Comparison of ENCODE assay signal across 8 cellular contexts in the genomic region with DNA sequence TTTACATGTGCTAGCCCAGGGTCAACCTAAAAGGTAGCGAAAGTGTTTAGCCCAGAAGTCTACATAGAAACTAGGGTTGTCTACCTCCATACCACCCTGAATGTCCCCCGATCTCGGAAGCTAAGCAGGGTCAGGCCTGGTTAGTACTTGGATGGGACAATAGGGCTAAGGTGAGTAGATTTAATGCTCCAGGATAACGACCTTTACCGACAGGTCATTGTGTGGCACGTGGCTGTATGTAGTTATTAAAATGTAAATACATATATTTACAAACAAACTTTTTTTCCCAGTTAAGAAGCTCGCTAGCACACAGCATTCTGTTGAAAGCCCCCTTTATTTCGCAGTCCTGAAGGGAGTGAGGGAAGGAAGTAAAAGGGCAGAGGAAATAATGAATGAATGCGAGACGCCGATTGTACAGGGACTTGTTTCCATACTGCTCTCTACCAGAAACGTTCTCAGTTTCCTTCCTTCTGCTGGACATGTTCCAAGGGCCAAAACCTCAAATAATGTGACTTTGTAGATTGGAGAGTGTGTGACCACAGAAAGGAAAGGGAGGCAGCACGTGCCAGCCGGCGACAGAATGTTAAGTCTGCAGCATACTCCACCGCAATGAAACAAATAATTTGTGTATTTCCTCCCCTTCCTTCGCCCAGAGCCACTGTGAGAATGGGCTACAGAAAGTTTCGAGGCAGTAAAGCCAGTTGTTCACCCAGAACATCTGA. TPM values are rescaled to one million over a fixed set of nuclear protein-coding genes. Genes with fewer than 3 reads are reported as not detected.
DNase-seq lines count a peak whose midpoint lies in the region; ATAC-seq and TF ChIP-seq lines count a peak whose summit lies in the region.

No MANE protein-coding gene starts in this region.

- H3K36me3 ChIP-seq in OCI-LY3 (replicated peaks; ENCODE audit: low read depth, low read length) (no peaks in the 10 kb centered on the region), heart right ventricle (peaks cover 0 to 12% (median 0%) of the 10 kb centered on the region in 9 donors)

- H3K9me3 ChIP-seq in OCI-LY3 (ENCODE audit: insufficient read depth, low read length) (no peaks in the 10 kb centered on the region), heart right ventricle (no peaks in the 10 kb centered on the region)

- intact Hi-C loops in activated CD4-positive, alpha-beta T cell treated with anti-CD3 and anti-CD28 coated beads for 36 hours (cut with DNase I, micrococcal nuclease): loop anchor here (1.0 to 10.0 kb wide), 13 partner anchors 61 to 1305 kb away; a partner anchor contains a TSS
- intact Hi-C loops in heart right ventricle (cut with DNase I): no loop called here

- H3K4me1 ChIP-seq in OCI-LY3 (ENCODE audit: low read length) (peaks cover 26% of the 10 kb centered on the region), heart right ventricle (peaks cover 3 to 29% (median 22%) of the 10 kb centered on the region in 9 donors)

- H4K20me1 ChIP-seq in OCI-LY3 (ENCODE audit: insufficient read depth, low read length): no peaks in the 10 kb centered on the region

- H3K27me3 Mint-ChIP-seq in activated CD4-positive, alpha-beta T cell treated with anti-CD3 and anti-CD28 coated beads for 36 hours: no peaks in the 10 kb centered on the region
- no peaks in the 10 kb centered on the region for H3K27me3 Mint-ChIP-seq in activated naive CD4-positive, alpha-beta T cell treated with anti-CD3 and anti-CD28 coated beads, Interleukin-2, amount 50 U/mL, for 24 hours

- DNase-seq in activated CD4-positive, alpha-beta T cell treated with anti-CD3 and anti-CD28 coated beads for 36 hours: peak; percentile 39
- no peak for DNase-seq in activated CD4-positive, alpha-beta T cell treated with anti-CD3 and anti-CD28 coated beads for 1 hour
- peak in 1 of 2 donors; percentile 12 for DNase-seq in heart right ventricle
- DNase-seq in putamen (ENCODE audit: low spot score): peak; percentile 34

- peaks cover 48% of the 10 kb centered on the region for H3K4me1 Mint-ChIP-seq in activated CD4-positive, alpha-beta T cell treated with anti-CD3 and anti-CD28 coated beads for 36 hours
- peaks cover 51% of the 10 kb centered on the region for H3K4me1 Mint-ChIP-seq in activated naive CD4-positive, alpha-beta T cell treated with anti-CD3 and anti-CD28 coated beads, Interleukin-2, amount 50 U/mL, for 24 hours

- peak overlapping the region; percentile 72 for H3K4me2 ChIP-seq in OCI-LY3 (ENCODE audit: low read length)

- peaks cover 26% of the 10 kb centered on the region for H3K36me3 Mint-ChIP-seq in activated CD4-positive, alpha-beta T cell treated with anti-CD3 and anti-CD28 coated beads for 36 hours (ENCODE audit: low read depth)
- H3K36me3 Mint-ChIP-seq in activated naive CD4-positive, alpha-beta T cell treated with anti-CD3 and anti-CD28 coated beads, Interleukin-2, amount 50 U/mL, for 24 hours: peaks cover 3% of the 10 kb centered on the region

- peak overlapping the region; percentile 96 for H2AFZ ChIP-seq in OCI-LY3 (ENCODE audit: low read depth, low read length)

- peak overlapping the region; percentile 88 for H3K4me3 Mint-ChIP-seq in activated CD4-positive, alpha-beta T cell treated with anti-CD3 and anti-CD28 coated beads for 36 hours
- peak overlapping the region; percentile 99 for H3K4me3 Mint-ChIP-seq in activated naive CD4-positive, alpha-beta T cell treated with anti-CD3 and anti-CD28 coated beads, Interleukin-2, amount 50 U/mL, for 24 hours

- H3K4me3 ChIP-seq in OCI-LY3 (ENCODE audit: low read length) (peak overlapping the region; percentile 97), heart right ventricle (peak overlapping the region; percentile 54 to 86 (median 70))

- WGBS in heart right ventricle, 2 donors: 6% methylated on average over 18 of the region's 18 CpGs

- POLR2A ChIA-PET in activated CD4-positive, alpha-beta T cell treated with anti-CD3 and anti-CD28 coated beads for 36 hours (lab: Charles Lee): interaction anchor here (0.6 to 1.2 kb wide), 5 partner anchors 8 to 357 kb away, joined by 3 to 4 read pairs (median 3); no protein-coding TSS in a partner anchor

- CTCF ChIA-PET in activated CD4-positive, alpha-beta T cell treated with anti-CD3 and anti-CD28 coated beads for 36 hours (lab: Charles Lee): interaction anchor here (0.7 to 1.4 kb wide), 2 partner anchors 503 to 880 kb away, joined by 4 read pairs; no protein-coding TSS in a partner anchor

- TF ChIP-seq CTCF in OCI-LY3 (IDR thresholded peaks at IDR 0.05; ENCODE audit: low read depth, low read length) (no peak), heart right ventricle (IDR thresholded peaks at IDR 0.05) (no peak)

- peaks cover 82% of the 10 kb centered on the region for H3K79me2 ChIP-seq in OCI-LY3 (ENCODE audit: low read length)

- H3K27me3 ChIP-seq in OCI-LY3 (ENCODE audit: low read depth, low read length) (no peaks in the 10 kb centered on the region), heart right ventricle (no peaks in the 10 kb centered on the region)

- H3K27ac ChIP-seq in OCI-LY3 (ENCODE audit: low read length) (peak overlapping the region; percentile 70), heart right ventricle (peak overlapping the region in 9 of 10 donors; percentile 57 to 85 (median 78))

- H3K9me3 Mint-ChIP-seq in activated CD4-positive, alpha-beta T cell treated with anti-CD3 and anti-CD28 coated beads for 36 hours (ENCODE audit: low read depth): no peaks in the 10 kb centered on the region
- H3K9me3 Mint-ChIP-seq in activated naive CD4-positive, alpha-beta T cell treated with anti-CD3 and anti-CD28 coated beads, Interleukin-2, amount 50 U/mL, for 24 hours: no peaks in the 10 kb centered on the region

- H3K9ac ChIP-seq in OCI-LY3 (ENCODE audit: low read length): peak overlapping the region; percentile 92

- H3K27ac Mint-ChIP-seq in activated CD4-positive, alpha-beta T cell treated with anti-CD3 and anti-CD28 coated beads for 36 hours: peak overlapping the region; percentile 95
- H3K27ac Mint-ChIP-seq in activated naive CD4-positive, alpha-beta T cell treated with anti-CD3 and anti-CD28 coated beads, Interleukin-2, amount 50 U/mL, for 24 hours: peak overlapping the region; percentile 99

- no peak for ATAC-seq in activated CD4-positive, alpha-beta T cell treated with anti-CD3 and anti-CD28 coated beads for 36 hours
- ATAC-seq in HG02884 (IDR thresholded peaks at IDR 0.05; ENCODE audit: unreplicated experiment) (peak; percentile 2), heart right ventricle (peak in 6 of 8 donors; percentile 1 to 23 (median 16)), HG02840 (IDR thresholded peaks at IDR 0.05; ENCODE audit: low FRiP score, unreplicated experiment) (no peak)

RNA-seq across cellular contexts. Expression of a gene that starts 0.6 kb away (rescaled TPM):
- 10 to 100 TPM; 23.6 to 26.0 TPM for total RNA-seq in activated CD4-positive, alpha-beta T cell treated with anti-CD3 and anti-CD28 coated beads for 36 hours
- 1 to 10 TPM in 8 of 10 donors, under 1 TPM in 2; 0.98 to 2.5 (median 1.3) TPM for total RNA-seq in heart right ventricle
- polyA plus RNA-seq in heart right ventricle: 1 to 10 TPM; 1.7 to 4.3 TPM

RNA-seq across cellular contexts. Expression of a gene that starts 0.7 kb away (rescaled TPM):
- total RNA-seq in activated CD4-positive, alpha-beta T cell treated with anti-CD3 and anti-CD28 coated beads for 36 hours: 10 to 100 TPM; 31.1 to 42.2 TPM
- total RNA-seq in heart right ventricle: 10 to 100 TPM; 16.8 to 26.8 (median 22.4) TPM
- polyA plus RNA-seq in heart right ventricle: 1 to 10 TPM; 5.0 to 6.9 TPM

Comparison
In these comparisons a context has a peak if more than half of its experiments do, and no peak if none do; other contexts are left out.
1. ATAC-seq: peak in HG02884 (single experiment) and heart right ventricle (6 of 8); none in activated CD4-positive, alpha-beta T cell treated with anti-CD3 and anti-CD28 coated beads for 36 hours (single experiment) and HG02840 (single experiment).
2. RNA of a gene that starts 0.6 kb away (total RNA-seq): 23.6 to 26.0 TPM in activated CD4-positive, alpha-beta T cell treated with anti-CD3 and anti-CD28 coated beads for 36 hours; 0.98 to 2.5 TPM in heart right ventricle; every median in the first group is over 4 times any median in the second.
3. intact Hi-C loops: an anchor here in activated CD4-positive, alpha-beta T cell treated with anti-CD3 and anti-CD28 coated beads for 36 hours (1.0 to 10.0 kb wide); none called in heart right ventricle.